Comparison of ENCODE assay signal across 8 cellular contexts in genomic region chr5:180315762-180316212, GRCh38. TPM values are rescaled to one million over a fixed set of nuclear protein-coding genes. Genes with fewer than 3 reads are reported as not detected.
DNase-seq lines count a peak whose midpoint lies in the region; ATAC-seq and TF ChIP-seq lines count a peak whose summit lies in the region.

No MANE protein-coding gene starts in this region.

- H3K9me3 ChIP-seq in liver (ENCODE audit: control insufficient read depth in 4 of 4, low read length in 3 of 4), result no peaks in the 10 kb centered on the region

- DNase-seq in Ammon's horn (ENCODE audit: low spot score) (peak; percentile 79), GM19240 (ENCODE audit: insufficient read length, low spot score) (peak; percentile 71), LHCN-M2 (ENCODE audit: low read depth) (peak; percentile 65), caudate nucleus (lab: John Stamatoyannopoulos, UW) (peak in 47 of 61 donors; percentile 5 to 73 (median 35)), NCI-H146 (lab: John Stamatoyannopoulos, UW) (no peak)
- peak; percentile 68 for DNase-seq in stimulated activated CD8-positive, alpha-beta memory T cell treated with anti-CD3 and anti-CD28 coated beads, Interleukin-12 subunit alpha, Interleukin-12 subunit beta, amount 100 ng/mL, for 1 hour (ENCODE audit: low read depth)

- no peaks in the 10 kb centered on the region for H3K27me3 ChIP-seq in liver (ENCODE audit: control insufficient read depth in 4 of 4, insufficient read depth in 4 of 4, low read length in 3 of 4)

- peak; percentile 90 for TF ChIP-seq CTCF in liver (IDR thresholded peaks at IDR 0.05; ENCODE audit: low read depth, low read length, missing input control)

- ATAC-seq in activated CD4-positive, CD25-positive, alpha-beta regulatory T cell treated with anti-CD3 and anti-CD28 coated beads, Interleukin-2, amount 50 U/mL, for 24 hours, result peak; percentile 39 to 62

- H3K27ac ChIP-seq in caudate nucleus (ENCODE audit: low read depth, low read length) (no peak overlapping the region), liver (ENCODE audit: low read depth in 1 of 2, low read length in 2 of 2) (no peak overlapping the region)

- H3K9ac ChIP-seq in liver (ENCODE audit: low read depth in 1 of 2, low read length in 2 of 2), result no peak overlapping the region

- no peaks in the 10 kb centered on the region for H3K36me3 ChIP-seq in liver (ENCODE audit: control insufficient read depth in 4 of 4, insufficient read depth in 3 of 4, low read depth in 1 of 4, low read length in 3 of 4)

- no peak overlapping the region for H3K4me3 ChIP-seq in liver (ENCODE audit: low read depth in 1 of 3, low read length in 3 of 3)

- peaks cover 0 to 11% (median 6%) of the 10 kb centered on the region in 4 donors for H3K4me1 ChIP-seq in liver (ENCODE audit: control insufficient read depth in 4 of 4, insufficient read depth in 4 of 4, low read length in 3 of 4)

- peak; percentile 68 to 84 for TF ChIP-seq RAD21 in liver (IDR thresholded peaks at IDR 0.05)

- 61% methylated on average over 9 of the region's 9 CpGs for WGBS in liver

TF ChIP-seq in liver, 16 proteins besides CTCF, POLR2A, EP300 and RAD21:
- no peak for TF ChIP-seq NR2F2 (IDR thresholded peaks at IDR 0.05)

RNA-seq across cellular contexts. Expression of gene MAPK9, which starts 23.9 kb away (rescaled TPM):
- total RNA-seq in LHCN-M2 (2014; rRNA removed), result 26.7 and 33.8 TPM in 2 replicates
- 19.9 TPM for polyA plus RNA-seq in LHCN-M2 (2012)
- 10 to 100 TPM; 16.8 to 22.7 TPM for total RNA-seq in liver
- 1 to 10 TPM; 3.8 to 8.7 TPM for polyA plus RNA-seq in liver

RNA-seq across cellular contexts. Expression of gene GFPT2, which starts 37.3 kb away (rescaled TPM):
- total RNA-seq in LHCN-M2 (2014; rRNA removed) (148 and 189 TPM in 2 replicates), liver (1 to 10 TPM in 1 of 2 donors, under 1 TPM in 1; 0.37 to 1.8 TPM)
- 47.1 TPM for polyA plus RNA-seq in LHCN-M2 (2012)
- under 1 TPM; 0.32 to 0.71 TPM for polyA plus RNA-seq in liver

Comparison
In these comparisons a context has a peak if more than half of its experiments do, and no peak if none do; other contexts are left out.
1. RNA of gene GFPT2, which starts 37.3 kb away (total RNA-seq): 148 to 189 TPM in LHCN-M2; 0.37 to 1.8 TPM in liver; every median in the first group is over 10 times any median in the second.